8 cellular contexts compared by ENCODE assay signal in genomic region chr4:145099653-145100052, GRCh38. TPM values are rescaled to one million over a fixed set of nuclear protein-coding genes. Genes with fewer than 3 reads are reported as not detected.
DNase-seq lines count a peak whose midpoint lies in the region; ATAC-seq and TF ChIP-seq lines count a peak whose summit lies in the region.

No MANE protein-coding gene starts in this region.

- H3K9me3 ChIP-seq in mucosa of stomach (ENCODE audit: control insufficient read depth, low read length): no peaks in the 10 kb centered on the region

- no peaks in the 10 kb centered on the region for H3K27me3 ChIP-seq in mucosa of stomach (ENCODE audit: control insufficient read depth, insufficient read depth, low read length)

- peak; percentile 32 for DNase-seq in CD1c-positive myeloid dendritic cell (ENCODE audit: extremely low spot score)
- no peak for DNase-seq in astrocyte of the cerebellum (ENCODE audit: low read depth)
- no peak for DNase-seq in NCI-H1436 (lab: John Stamatoyannopoulos, UW)
- no peak for DNase-seq in stimulated activated CD4-positive, alpha-beta T cell treated with anti-CD3 and anti-CD28 coated beads, Interleukin-4, amount 100 ng/mL, for 24 hours

- H3K9me3 Mint-ChIP-seq in IgD-negative memory B cell: no peaks in the 10 kb centered on the region

- no peak for TF ChIP-seq CTCF in astrocyte of the cerebellum (IDR thresholded peaks at IDR 0.05; ENCODE audit: low read depth, low read length, missing control alignments)

- no peak for ATAC-seq in HG02938 (IDR thresholded peaks at IDR 0.05; ENCODE audit: unreplicated experiment)
- ATAC-seq in HG03175 (IDR thresholded peaks at IDR 0.05; ENCODE audit: unreplicated experiment): no peak

- H3K4me3 ChIP-seq in astrocyte of the cerebellum (ENCODE audit: low read depth, low read length) (peak overlapping the region; percentile 83), mucosa of stomach (ENCODE audit: low read length) (no peak overlapping the region)

- peak overlapping the region; percentile 89 to 99 (median 96) for H3K4me3 Mint-ChIP-seq in IgD-negative memory B cell

- H3K36me3 Mint-ChIP-seq in IgD-negative memory B cell: peaks cover 6% of the 10 kb centered on the region

- no peaks in the 10 kb centered on the region for H3K4me1 ChIP-seq in mucosa of stomach (ENCODE audit: control insufficient read depth, insufficient read depth, low read length)

- H3K27ac Mint-ChIP-seq in IgD-negative memory B cell: peak overlapping the region in 2 of 3 donors; percentile 89 to 93

- no peaks in the 10 kb centered on the region for H3K36me3 ChIP-seq in mucosa of stomach (ENCODE audit: control insufficient read depth, insufficient read depth, low read length)

- H3K27me3 Mint-ChIP-seq in IgD-negative memory B cell: no peaks in the 10 kb centered on the region

- H3K9ac ChIP-seq in mucosa of stomach (ENCODE audit: low read length): peak overlapping the region; percentile 72

- in situ Hi-C loops in astrocyte of the cerebellum (cut with HindIII; ENCODE audit: low sequenced_read_pairs): loop anchor here (25.0 kb wide), 1 partner anchor 912 kb away; no protein-coding TSS in a partner anchor

- H3K4me1 Mint-ChIP-seq in IgD-negative memory B cell: peaks cover 31 to 34% (median 33%) of the 10 kb centered on the region in 3 donors

RNA-seq across cellular contexts. Expression of gene ABCE1, which starts 1.5 kb away (rescaled TPM):
- 48.1 TPM for polyA plus RNA-seq in IgD-negative memory B cell

RNA-seq across cellular contexts. Expression of gene ANAPC10, which starts 1.7 kb away (rescaled TPM):
- polyA plus RNA-seq in IgD-negative memory B cell: 24.9 TPM
